Comparison of ENCODE assay signal across 1 cellular context in the genomic region with DNA sequence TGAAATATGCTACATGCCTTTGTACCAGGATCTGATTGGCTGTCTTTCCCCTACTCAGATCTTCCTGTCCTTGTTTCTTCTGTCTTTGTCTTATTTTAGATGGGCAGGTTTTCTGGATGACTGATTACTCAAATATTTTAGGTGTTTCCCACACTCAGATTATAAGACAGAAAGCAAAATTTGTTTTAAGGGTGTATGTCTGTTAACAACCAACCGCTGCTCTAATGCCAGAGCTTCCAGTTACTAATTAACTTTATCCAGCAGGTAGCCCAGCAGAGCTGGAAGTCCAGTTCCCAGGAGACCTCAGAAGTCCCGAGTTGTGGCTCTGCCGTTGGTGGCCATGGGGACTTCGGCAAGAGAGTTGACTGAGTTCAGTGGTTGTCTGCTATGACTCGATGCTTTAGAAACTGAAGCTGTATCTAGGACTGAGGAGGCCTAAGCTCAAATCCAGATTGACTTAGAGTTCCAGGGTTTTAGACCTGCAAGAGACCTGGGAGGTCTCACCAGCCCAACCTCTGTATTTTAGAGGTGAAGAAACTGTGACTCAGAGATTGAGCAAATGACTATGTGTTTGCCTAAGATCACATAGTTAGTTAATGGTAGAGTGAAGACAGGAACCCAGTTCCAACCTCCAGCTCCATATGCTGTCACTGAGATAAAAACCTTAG.
TF ChIP-seq lines count a peak whose summit lies in the region.

No MANE protein-coding gene starts in this region.

TF ChIP-seq in HepG2, 621 proteins besides CTCF, POLR2A, EP300 and RAD21 (continued from another document and continues in another):
- TF ChIP-seq ZNF800 (CRISPR knock-in tag; IDR thresholded peaks at IDR 0.05) (0 out of 2 replicates have a peak, but pooled peaks have one; percentile 34), XBP1 (CRISPR knock-in tag; IDR thresholded peaks at IDR 0.05) (no peak), ZNF20 (CRISPR knock-in tag; IDR thresholded peaks at IDR 0.05) (no peak), SNAPC4 (CRISPR knock-in tag; IDR thresholded peaks at IDR 0.05) (no peak), HBP1 (CRISPR knock-in tag; IDR thresholded peaks at IDR 0.05; ENCODE audit: low read depth) (no peak), CBX5 (CRISPR knock-in tag; IDR thresholded peaks at IDR 0.05; ENCODE audit: borderline replicate concordance) (peak; percentile 68; the same call in 1 of the 2 replicates), KDM2A (CRISPR knock-in tag; IDR thresholded peaks at IDR 0.05; ENCODE audit: borderline replicate concordance, low read depth) (no peak), ZNF407 (CRISPR knock-in tag; IDR thresholded peaks at IDR 0.05; ENCODE audit: not compliant biosample characterization) (no peak), ZKSCAN5 (CRISPR knock-in tag; IDR thresholded peaks at IDR 0.05) (no peak), HOXD1 (CRISPR knock-in tag; IDR thresholded peaks at IDR 0.05) (no peak), IKZF5 (CRISPR knock-in tag; IDR thresholded peaks at IDR 0.05) (peak; percentile 41; the same call in 1 of the 2 replicates), ZBTB10 (CRISPR knock-in tag; IDR thresholded peaks at IDR 0.05; ENCODE audit: borderline replicate concordance) (no peak), ATRX (CRISPR knock-in tag; IDR thresholded peaks at IDR 0.05; ENCODE audit: borderline replicate concordance) (no peak), SMYD3 (CRISPR knock-in tag; IDR thresholded peaks at IDR 0.05) (no peak), PLRG1 (conservative IDR thresholded peaks at IDR 0.05) (no peak), ZNF749 (CRISPR knock-in tag; IDR thresholded peaks at IDR 0.05; ENCODE audit: borderline replicate concordance) (no peak; the same call in 1 of the 2 replicates), POLR2AphosphoS2 (IDR thresholded peaks at IDR 0.05; ENCODE audit: low read depth, low read length) (no peak), NR0B2 (CRISPR knock-in tag; IDR thresholded peaks at IDR 0.05) (no peak), ZFYVE20 (CRISPR knock-in tag; IDR thresholded peaks at IDR 0.05; ENCODE audit: borderline replicate concordance, low read depth) (no peak), ZNF768 (CRISPR knock-in tag; IDR thresholded peaks at IDR 0.05) (no peak), RBM39 (IDR thresholded peaks at IDR 0.05; ENCODE audit: low read depth, low read length, poor library complexity, severe bottlenecking) (no peak)
- TF ChIP-seq, protein P1, sequence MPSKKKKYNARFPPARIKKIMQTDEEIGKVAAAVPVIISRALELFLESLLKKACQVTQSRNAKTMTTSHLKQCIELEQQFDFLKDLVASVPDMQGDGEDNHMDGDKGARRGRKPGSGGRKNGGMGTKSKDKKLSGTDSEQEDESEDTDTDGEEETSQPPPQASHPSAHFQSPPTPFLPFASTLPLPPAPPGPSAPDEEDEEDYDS (CRISPR knock-in tag; IDR thresholded peaks at IDR 0.05) = peak; percentile 23; the same call in 1 of the 2 replicates
- TF ChIP-seq, protein P2, sequence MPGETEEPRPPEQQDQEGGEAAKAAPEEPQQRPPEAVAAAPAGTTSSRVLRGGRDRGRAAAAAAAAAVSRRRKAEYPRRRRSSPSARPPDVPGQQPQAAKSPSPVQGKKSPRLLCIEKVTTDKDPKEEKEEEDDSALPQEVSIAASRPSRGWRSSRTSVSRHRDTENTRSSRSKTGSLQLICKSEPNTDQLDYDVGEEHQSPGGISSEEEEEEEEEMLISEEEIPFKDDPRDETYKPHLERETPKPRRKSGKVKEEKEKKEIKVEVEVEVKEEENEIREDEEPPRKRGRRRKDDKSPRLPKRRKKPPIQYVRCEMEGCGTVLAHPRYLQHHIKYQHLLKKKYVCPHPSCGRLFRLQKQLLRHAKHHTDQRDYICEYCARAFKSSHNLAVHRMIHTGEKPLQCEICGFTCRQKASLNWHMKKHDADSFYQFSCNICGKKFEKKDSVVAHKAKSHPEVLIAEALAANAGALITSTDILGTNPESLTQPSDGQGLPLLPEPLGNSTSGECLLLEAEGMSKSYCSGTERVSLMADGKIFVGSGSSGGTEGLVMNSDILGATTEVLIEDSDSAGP (CRISPR knock-in tag; IDR thresholded peaks at IDR 0.05; ENCODE audit: borderline replicate concordance) = peak; percentile 23; the same call in 1 of the 2 replicates
- TF ChIP-seq, protein P3, sequence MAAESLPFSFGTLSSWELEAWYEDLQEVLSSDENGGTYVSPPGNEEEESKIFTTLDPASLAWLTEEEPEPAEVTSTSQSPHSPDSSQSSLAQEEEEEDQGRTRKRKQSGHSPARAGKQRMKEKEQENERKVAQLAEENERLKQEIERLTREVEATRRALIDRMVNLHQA (CRISPR knock-in tag; IDR thresholded peaks at IDR 0.05) = no peak
